ENCODE assay signal across 24 cellular contexts in genomic region chr3:9202546-9202945, GRCh38.
"Had no signal": no experiment of that assay in that cellular context is flagged by ENCODE, and none has a peak within 500 bp of the region (broad histone marks: within the 10 kb centered on the region; RNA-seq: fewer than 3 reads in every experiment).

No MANE protein-coding gene starts in this region.

- H3K9me3 ChIP-seq: adrenal gland, ascending aorta, esophagus squamous epithelium, ovary, right lobe of liver, tibial nerve had no signal

- DNase-seq: activated CD4-positive, alpha-beta T cell treated with anti-CD3 and anti-CD28 coated beads for 48 hours; activated CD4-positive, alpha-beta T cell treated with anti-CD3 and anti-CD28 coated beads, Interleukin-2, amount 50 U/mL, for 48 hours; activated CD8-positive, alpha-beta memory T cell treated with anti-CD3 and anti-CD28 coated beads for 24 hours; activated effector memory CD4-positive, alpha-beta T cell treated with Interleukin-2 at 50 U/mL for 16 hours; activated naive CD4-positive, alpha-beta T cell treated with Interleukin-2 at 50 U/mL for 16 hours; activated naive CD8-positive, alpha-beta T cell treated with anti-CD3 and anti-CD28 coated beads for 36 hours; adrenal gland; brain microvascular endothelial cell; effector CD4-positive, alpha-beta T cell; esophagus squamous epithelium; natural killer cell; ovary; right lobe of liver; stimulated activated CD4-positive, alpha-beta T cell treated with anti-CD3 and anti-CD28 coated beads, Interleukin-4, amount 100 ng/mL, for 24 hours; stimulated activated naive CD8-positive, alpha-beta T cell treated with anti-CD3 and anti-CD28 coated beads, Interleukin-15, amount 100 ng/mL, for 72 hours; T-helper 17 cell; T1000; WERI-Rb-1 had no signal

- H3K36me3 ChIP-seq: adrenal gland, ascending aorta, brain microvascular endothelial cell, esophagus squamous epithelium, ovary, right lobe of liver, tibial nerve, WERI-Rb-1 had no signal

- H3K27ac ChIP-seq: adrenal gland, ascending aorta, brain microvascular endothelial cell, epithelial cell of prostate, esophagus squamous epithelium, hepatocyte, ovary, right lobe of liver, SK-N-MC, skin epidermis, WERI-Rb-1 had no signal

- H3K4me1 ChIP-seq: ascending aorta, esophagus squamous epithelium, right lobe of liver had no signal

- H3K4me3 ChIP-seq: adrenal gland, ascending aorta, esophagus squamous epithelium, hepatocyte, ovary, right lobe of liver, SK-N-MC, skin epidermis, tibial nerve had no signal

- H3K27me3 ChIP-seq: adrenal gland, ascending aorta, brain microvascular endothelial cell, esophagus squamous epithelium, hepatocyte, ovary, right lobe of liver, tibial nerve had no signal
